In genomic region chr16:88705076-88705684, GRCh38 we compare ENCODE assay signal across 6 cellular contexts.
DNase-seq lines count a peak whose midpoint lies in the region; ATAC-seq, FAIRE-seq and TF ChIP-seq lines count a peak whose summit lies in the region.

No MANE protein-coding gene starts in this region.

- peak; percentile 29 for FAIRE-seq in GM18507 (lab: Jason Lieb, UNC)

- H3K9me3 ChIP-seq in iPS-15b (ENCODE audit: control insufficient read depth, insufficient read depth, low read length): no peaks in the 10 kb centered on the region

- no peaks in the 10 kb centered on the region for H3K27me3 ChIP-seq in iPS-15b (ENCODE audit: control insufficient read depth, insufficient read depth, low read length)

- peaks cover 10% of the 10 kb centered on the region for H3K36me3 ChIP-seq in iPS-15b (ENCODE audit: control insufficient read depth, insufficient read depth, low read length)

- TF ChIP-seq CTCF in WI38 (IDR thresholded peaks at IDR 0.05; ENCODE audit: low read depth, low read length): no peak

- ATAC-seq in GM18868 (IDR thresholded peaks at IDR 0.05; ENCODE audit: unreplicated experiment): no peak

- H3K4me1 ChIP-seq in iPS-15b (ENCODE audit: control insufficient read depth, insufficient read depth, low read length): peaks cover 4% of the 10 kb centered on the region

- DNase-seq in GM18507 (ENCODE audit: extremely low spot score, insufficient read length, low read depth): no peak
- no peak for DNase-seq in SHP77 (lab: John Stamatoyannopoulos, UW)
- DNase-seq in OCI-M2 (lab: John Stamatoyannopoulos, UW; ENCODE audit: unreplicated experiment): no peak

- H3K4me3 ChIP-seq in WI38 (ENCODE audit: low read depth, low read length): peak overlapping the region; percentile 98
- H3K4me3 ChIP-seq in iPS-15b (ENCODE audit: low read depth, low read length): peak overlapping the region; percentile 98

- peak overlapping the region; percentile 54 for H3K9ac ChIP-seq in iPS-15b (ENCODE audit: low read depth, low read length)
